Comparison of ENCODE assay signal across 14 cellular contexts in genomic region chr1:6034750-6035096, GRCh38. TPM values are rescaled to one million over a fixed set of nuclear protein-coding genes. Genes with fewer than 3 reads are reported as not detected.
DNase-seq lines count a peak whose midpoint lies in the region; ATAC-seq, FAIRE-seq and TF ChIP-seq lines count a peak whose summit lies in the region.
"Had no signal": no experiment of that assay in that cellular context is flagged by ENCODE, and none has a peak within 500 bp of the region (broad histone marks: within the 10 kb centered on the region; RNA-seq: fewer than 3 reads in every experiment).

No MANE protein-coding gene starts in this region.

- no peak overlapping the region for H3K9ac ChIP-seq in BLaER1

- no peak overlapping the region for H3K4me3 ChIP-seq in BLaER1
- no peak overlapping the region for H3K4me3 ChIP-seq in CD8-positive, alpha-beta T cell (ENCODE audit: low read depth, low read length)
- H3K4me3 ChIP-seq: testis had no signal

- H3K9me3 ChIP-seq in BLaER1: no peaks in the 10 kb centered on the region
- no peaks in the 10 kb centered on the region for H3K9me3 ChIP-seq in CD8-positive, alpha-beta T cell (ENCODE audit: low read length)
- H3K9me3 ChIP-seq: testis had no signal

- no peak for TF ChIP-seq CTCF in CD8-positive, alpha-beta T cell (IDR thresholded peaks at IDR 0.05)
- TF ChIP-seq CTCF in activated CD8-positive, alpha-beta T cell treated with anti-CD3 and anti-CD28 coated beads for 36 hours (IDR thresholded peaks at IDR 0.05): no peak
- TF ChIP-seq CTCF in mesothelial cell of epicardium (IDR thresholded peaks at IDR 0.05; ENCODE audit: unreplicated experiment): no peak

- peaks cover 66% of the 10 kb centered on the region for H3K36me3 Mint-ChIP-seq in CD8-positive, alpha-beta T cell
- H3K36me3 Mint-ChIP-seq in activated CD8-positive, alpha-beta T cell treated with anti-CD3 and anti-CD28 coated beads for 36 hours (ENCODE audit: low read depth): peaks cover 62% of the 10 kb centered on the region
- no peaks in the 10 kb centered on the region for H3K36me3 Mint-ChIP-seq in mesothelial cell of epicardium

- peak overlapping the region; percentile 59 for H3K4me2 ChIP-seq in BLaER1

- peak overlapping the region; percentile 73 for H3K27ac Mint-ChIP-seq in CD8-positive, alpha-beta T cell
- H3K27ac Mint-ChIP-seq in activated CD8-positive, alpha-beta T cell treated with anti-CD3 and anti-CD28 coated beads for 36 hours: peak overlapping the region; percentile 52
- H3K27ac Mint-ChIP-seq in mesothelial cell of epicardium: peak overlapping the region; percentile 9
- H3K27ac Mint-ChIP-seq: activated CD4-positive, alpha-beta T cell treated with anti-CD3 and anti-CD28 coated beads for 36 hours; memory B cell had no signal

- POLR2A ChIA-PET in CD8-positive, alpha-beta T cell (lab: Charles Lee): interaction anchor here (1.1 kb wide), 1 partner anchor 9 kb away, joined by 3 read pairs; no protein-coding TSS in a partner anchor
- POLR2A ChIA-PET in activated CD8-positive, alpha-beta T cell treated with anti-CD3 and anti-CD28 coated beads for 36 hours (lab: Charles Lee): interaction anchor here (1.5 kb wide), 2 partner anchors 9 to 16 kb away, joined by 4 read pairs; no protein-coding TSS in a partner anchor

- no peak overlapping the region for H3K4me3 Mint-ChIP-seq in CD8-positive, alpha-beta T cell
- H3K4me3 Mint-ChIP-seq in activated CD8-positive, alpha-beta T cell treated with anti-CD3 and anti-CD28 coated beads for 36 hours: no peak overlapping the region
- H3K4me3 Mint-ChIP-seq in mesothelial cell of epicardium: peak overlapping the region; percentile 9
- H3K4me3 Mint-ChIP-seq: activated CD4-positive, alpha-beta T cell treated with anti-CD3 and anti-CD28 coated beads for 36 hours; memory B cell had no signal

- no peak for DNase-seq in CD8-positive, alpha-beta T cell
- no peak for DNase-seq in activated CD8-positive, alpha-beta T cell treated with anti-CD3 and anti-CD28 coated beads for 36 hours
- no peak for DNase-seq in mesothelial cell of epicardium (ENCODE audit: low spot score in 2 of 2, unreplicated experiment in 2 of 2)
- no peak for DNase-seq in HTR-8/SVneo (ENCODE audit: insufficient read length, low spot score)
- DNase-seq in iPS-NIHi7 (ENCODE audit: extremely low spot score): no peak
- DNase-seq in RCC 7860 (ENCODE audit: low spot score): no peak
- DNase-seq: cortex of kidney, NCI-H2029 treated with DMSO at 0.1 percent for 48 hours had no signal

- CTCF ChIA-PET in CD8-positive, alpha-beta T cell (lab: Charles Lee): interaction anchor here (1.1 kb wide), 1 partner anchor 22 kb away, joined by 4 read pairs; no protein-coding TSS in a partner anchor
- CTCF ChIA-PET in activated CD8-positive, alpha-beta T cell treated with anti-CD3 and anti-CD28 coated beads for 36 hours (lab: Charles Lee): interaction anchor here (0.6 to 2.9 kb wide), 5 partner anchors 9 to 151 kb away, joined by 3 to 12 read pairs (median 4); no protein-coding TSS in a partner anchor

- ATAC-seq in CD8-positive, alpha-beta T cell: no peak
- ATAC-seq in activated CD8-positive, alpha-beta T cell treated with anti-CD3 and anti-CD28 coated beads for 36 hours: no peak
- ATAC-seq: sciatic nerve had no signal

- H3K9me3 Mint-ChIP-seq in CD8-positive, alpha-beta T cell: no peaks in the 10 kb centered on the region
- H3K9me3 Mint-ChIP-seq in activated CD8-positive, alpha-beta T cell treated with anti-CD3 and anti-CD28 coated beads for 36 hours: no peaks in the 10 kb centered on the region
- no peaks in the 10 kb centered on the region for H3K9me3 Mint-ChIP-seq in mesothelial cell of epicardium
- H3K9me3 Mint-ChIP-seq: memory B cell had no signal

- H4K20me1 ChIP-seq in BLaER1: peaks cover 100% of the 10 kb centered on the region

- peaks cover 56% of the 10 kb centered on the region for H3K36me3 ChIP-seq in BLaER1
- H3K36me3 ChIP-seq in CD8-positive, alpha-beta T cell (ENCODE audit: insufficient read depth, low read length): peaks cover 19% of the 10 kb centered on the region

- no peaks in the 10 kb centered on the region for H3K27me3 Mint-ChIP-seq in CD8-positive, alpha-beta T cell (ENCODE audit: low read depth)
- no peaks in the 10 kb centered on the region for H3K27me3 Mint-ChIP-seq in activated CD8-positive, alpha-beta T cell treated with anti-CD3 and anti-CD28 coated beads for 36 hours
- H3K27me3 Mint-ChIP-seq in mesothelial cell of epicardium (ENCODE audit: low read depth): peaks cover 58% of the 10 kb centered on the region
- H3K27me3 Mint-ChIP-seq: activated CD4-positive, alpha-beta T cell treated with anti-CD3 and anti-CD28 coated beads for 36 hours; memory B cell had no signal

- H3K27ac ChIP-seq in BLaER1: no peak overlapping the region
- H3K27ac ChIP-seq in CD8-positive, alpha-beta T cell (ENCODE audit: low read depth, low read length): no peak overlapping the region
- H3K27ac ChIP-seq: testis had no signal

- H3K4me1 Mint-ChIP-seq in CD8-positive, alpha-beta T cell (ENCODE audit: low read depth): peaks cover 75% of the 10 kb centered on the region
- peaks cover 76% of the 10 kb centered on the region for H3K4me1 Mint-ChIP-seq in activated CD8-positive, alpha-beta T cell treated with anti-CD3 and anti-CD28 coated beads for 36 hours (ENCODE audit: low read depth)
- peaks cover 11% of the 10 kb centered on the region for H3K4me1 Mint-ChIP-seq in mesothelial cell of epicardium

- no peaks in the 10 kb centered on the region for H3K27me3 ChIP-seq in BLaER1
- no peaks in the 10 kb centered on the region for H3K27me3 ChIP-seq in CD8-positive, alpha-beta T cell (ENCODE audit: insufficient read depth, low read length)
- H3K27me3 ChIP-seq: testis had no signal

- H3K4me1 ChIP-seq in BLaER1: peaks cover 100% of the 10 kb centered on the region
- peaks cover 80% of the 10 kb centered on the region for H3K4me1 ChIP-seq in CD8-positive, alpha-beta T cell (ENCODE audit: insufficient read depth, low read length)

- intact Hi-C loops in CD8-positive, alpha-beta T cell (cut with DNase I, micrococcal nuclease): no loop called here
- intact Hi-C loops in activated CD8-positive, alpha-beta T cell treated with anti-CD3 and anti-CD28 coated beads for 36 hours (cut with micrococcal nuclease): no loop called here

- FAIRE-seq in HTR-8/SVneo (lab: Jason Lieb, UNC): no peak
- no peak for FAIRE-seq in RCC 7860 (lab: Jason Lieb, UNC)
- FAIRE-seq: GM19239 had no signal

RNA-seq across cellular contexts. Expression of gene KCNAB2, which starts 11.0 kb away (rescaled TPM):
- 100 to 1,000 TPM; 152 to 163 TPM for total RNA-seq in CD8-positive, alpha-beta T cell
- total RNA-seq in activated CD8-positive, alpha-beta T cell treated with anti-CD3 and anti-CD28 coated beads for 36 hours: 100 to 1,000 TPM; 290 to 299 TPM
- 10.7 to 12.7 TPM (median 10.8 TPM) in 3 replicates for total RNA-seq in mesothelial cell of epicardium

RNA-seq across cellular contexts. Expression of gene NPHP4, which starts 42.5 kb away (rescaled TPM):
- total RNA-seq in CD8-positive, alpha-beta T cell: 1 to 10 TPM; 3.1 to 3.7 TPM
- 10 to 100 TPM; 16.5 to 16.8 TPM for total RNA-seq in activated CD8-positive, alpha-beta T cell treated with anti-CD3 and anti-CD28 coated beads for 36 hours
- 15.6 to 16.4 TPM (median 16.4 TPM) in 3 replicates for total RNA-seq in mesothelial cell of epicardium

Comparison
In these comparisons a context has a peak if more than half of its experiments do, and no peak if none do; other contexts are left out.
1. H3K27ac Mint-ChIP-seq: peak in every context shown above with its lines; median percentile 73 in CD8-positive, alpha-beta T cell; 52 in activated CD8-positive, alpha-beta T cell treated with anti-CD3 and anti-CD28 coated beads for 36 hours; 9 in mesothelial cell of epicardium.
2. RNA of gene KCNAB2, which starts 11.0 kb away (total RNA-seq): 290 to 299 TPM in activated CD8-positive, alpha-beta T cell treated with anti-CD3 and anti-CD28 coated beads for 36 hours and 152 to 163 TPM in CD8-positive, alpha-beta T cell; 10.7 to 12.7 TPM in mesothelial cell of epicardium; every median in the first group is over 10 times any median in the second.